Comparison of ENCODE assay signal across 1 cellular context in the genomic region with DNA sequence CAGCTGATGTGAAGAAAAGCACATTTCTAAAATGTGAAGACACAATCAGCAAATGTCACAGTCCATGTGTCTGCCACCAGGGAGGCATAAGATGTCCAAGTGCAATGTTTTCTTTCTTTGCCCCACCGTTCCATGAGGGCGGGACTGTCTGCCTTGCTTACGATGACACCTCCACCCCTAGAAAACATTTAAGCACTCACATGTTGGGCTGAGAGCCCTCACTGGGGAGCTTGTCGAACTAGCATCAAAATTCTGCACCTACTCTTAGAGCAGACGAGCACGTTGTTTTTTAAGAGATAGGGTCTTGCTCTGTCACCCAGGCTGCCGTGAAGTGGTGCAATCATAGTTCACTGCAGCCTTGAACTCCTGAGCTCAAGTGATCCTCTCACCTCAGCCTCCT.
TF ChIP-seq lines count a peak whose summit lies in the region.

No MANE protein-coding gene starts in this region.

TF ChIP-seq in GM23338, 12 proteins besides CTCF, POLR2A, EP300 and RAD21:
- TF ChIP-seq, protein P1, sequence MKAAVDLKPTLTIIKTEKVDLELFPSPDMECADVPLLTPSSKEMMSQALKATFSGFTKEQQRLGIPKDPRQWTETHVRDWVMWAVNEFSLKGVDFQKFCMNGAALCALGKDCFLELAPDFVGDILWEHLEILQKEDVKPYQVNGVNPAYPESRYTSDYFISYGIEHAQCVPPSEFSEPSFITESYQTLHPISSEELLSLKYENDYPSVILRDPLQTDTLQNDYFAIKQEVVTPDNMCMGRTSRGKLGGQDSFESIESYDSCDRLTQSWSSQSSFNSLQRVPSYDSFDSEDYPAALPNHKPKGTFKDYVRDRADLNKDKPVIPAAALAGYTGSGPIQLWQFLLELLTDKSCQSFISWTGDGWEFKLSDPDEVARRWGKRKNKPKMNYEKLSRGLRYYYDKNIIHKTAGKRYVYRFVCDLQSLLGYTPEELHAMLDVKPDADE (IDR thresholded peaks at IDR 0.05): no peak
- TF ChIP-seq POLR2AphosphoS5 (IDR thresholded peaks at IDR 0.05; ENCODE audit: low read depth): no peak
- TF ChIP-seq, protein P2, sequence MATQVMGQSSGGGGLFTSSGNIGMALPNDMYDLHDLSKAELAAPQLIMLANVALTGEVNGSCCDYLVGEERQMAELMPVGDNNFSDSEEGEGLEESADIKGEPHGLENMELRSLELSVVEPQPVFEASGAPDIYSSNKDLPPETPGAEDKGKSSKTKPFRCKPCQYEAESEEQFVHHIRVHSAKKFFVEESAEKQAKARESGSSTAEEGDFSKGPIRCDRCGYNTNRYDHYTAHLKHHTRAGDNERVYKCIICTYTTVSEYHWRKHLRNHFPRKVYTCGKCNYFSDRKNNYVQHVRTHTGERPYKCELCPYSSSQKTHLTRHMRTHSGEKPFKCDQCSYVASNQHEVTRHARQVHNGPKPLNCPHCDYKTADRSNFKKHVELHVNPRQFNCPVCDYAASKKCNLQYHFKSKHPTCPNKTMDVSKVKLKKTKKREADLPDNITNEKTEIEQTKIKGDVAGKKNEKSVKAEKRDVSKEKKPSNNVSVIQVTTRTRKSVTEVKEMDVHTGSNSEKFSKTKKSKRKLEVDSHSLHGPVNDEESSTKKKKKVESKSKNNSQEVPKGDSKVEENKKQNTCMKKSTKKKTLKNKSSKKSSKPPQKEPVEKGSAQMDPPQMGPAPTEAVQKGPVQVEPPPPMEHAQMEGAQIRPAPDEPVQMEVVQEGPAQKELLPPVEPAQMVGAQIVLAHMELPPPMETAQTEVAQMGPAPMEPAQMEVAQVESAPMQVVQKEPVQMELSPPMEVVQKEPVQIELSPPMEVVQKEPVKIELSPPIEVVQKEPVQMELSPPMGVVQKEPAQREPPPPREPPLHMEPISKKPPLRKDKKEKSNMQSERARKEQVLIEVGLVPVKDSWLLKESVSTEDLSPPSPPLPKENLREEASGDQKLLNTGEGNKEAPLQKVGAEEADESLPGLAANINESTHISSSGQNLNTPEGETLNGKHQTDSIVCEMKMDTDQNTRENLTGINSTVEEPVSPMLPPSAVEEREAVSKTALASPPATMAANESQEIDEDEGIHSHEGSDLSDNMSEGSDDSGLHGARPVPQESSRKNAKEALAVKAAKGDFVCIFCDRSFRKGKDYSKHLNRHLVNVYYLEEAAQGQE (IDR thresholded peaks at IDR 0.05; ENCODE audit: unreplicated experiment): no peak
- TF ChIP-seq ZNF331 (CRISPR knock-in tag; IDR thresholded peaks at IDR 0.05; ENCODE audit: low read depth): no peak
- no peak for TF ChIP-seq EZH2 (IDR thresholded peaks at IDR 0.05; ENCODE audit: low read depth, unreplicated experiment)
- no peak for TF ChIP-seq ZNF114 (CRISPR knock-in tag; IDR thresholded peaks at IDR 0.05)
